Comparison of ENCODE assay signal across 8 cellular contexts in the genomic region with DNA sequence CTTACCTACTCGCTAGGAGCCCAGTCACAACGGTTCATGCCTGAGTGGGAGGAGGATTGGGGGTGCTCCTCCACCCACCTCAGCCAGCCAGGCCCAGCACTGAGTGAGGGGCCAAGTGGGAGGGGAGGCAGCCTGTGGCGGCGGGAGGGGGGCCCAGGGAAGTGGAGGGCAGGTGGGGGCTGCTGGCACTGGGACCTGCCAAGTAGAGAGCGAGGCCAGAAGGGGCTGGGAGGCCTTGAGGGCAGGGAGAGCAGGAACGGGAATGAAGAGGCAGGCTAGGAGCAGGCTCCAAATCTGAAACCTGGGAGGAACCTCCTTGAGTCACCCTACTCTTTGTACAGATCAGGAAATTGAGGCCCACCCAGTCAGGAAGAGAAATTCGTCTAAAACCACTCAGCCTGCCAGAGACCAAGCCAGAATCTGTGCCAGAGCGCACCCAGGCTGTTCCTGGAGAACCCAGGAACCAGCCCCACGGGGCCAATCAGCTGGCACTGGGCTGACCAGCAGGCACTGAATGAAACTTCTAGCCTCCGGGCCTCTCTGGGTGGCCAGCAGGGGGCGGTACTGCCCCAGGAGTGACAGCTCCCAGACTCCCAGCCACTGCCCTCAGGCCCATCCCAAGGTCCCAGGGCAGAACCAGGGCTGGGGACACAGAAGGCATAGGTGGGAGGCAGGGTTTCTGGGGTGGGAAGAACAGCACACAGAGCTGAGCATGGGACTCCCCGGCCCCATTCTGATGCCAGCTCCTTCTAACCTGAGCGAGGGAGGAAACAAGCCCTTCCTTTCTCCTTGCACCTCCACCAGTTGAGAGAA. TPM values are rescaled to one million over a fixed set of nuclear protein-coding genes. Genes with fewer than 3 reads are reported as not detected.
DNase-seq lines count a peak whose midpoint lies in the region; ATAC-seq and TF ChIP-seq lines count a peak whose summit lies in the region.

No MANE protein-coding gene starts in this region.

- no peaks in the 10 kb centered on the region for H3K9me3 ChIP-seq in HEK293 (ENCODE audit: control insufficient read depth, insufficient read depth, low read depth, low read length)

- H3K36me3 ChIP-seq in HEK293 (ENCODE audit: control insufficient read depth in 2 of 2, insufficient read depth in 1 of 2, low read length in 2 of 2), result no peaks in the 10 kb centered on the region

- TF ChIP-seq POLR2A in lower leg skin (IDR thresholded peaks at IDR 0.05), result no peak

- H3K4me1 ChIP-seq in HEK293 (ENCODE audit: control insufficient read depth, insufficient read depth, low read length), result no peaks in the 10 kb centered on the region

- intact Hi-C loops in activated CD4-positive, alpha-beta T cell treated with anti-CD3 and anti-CD28 coated beads, Interleukin-2, amount 10 ng/mL, durations not matched to agents 24 days and 14 days (cut with micrococcal nuclease), result loop anchor here (1.0 kb wide), 1 partner anchor 56 kb away; no protein-coding TSS in a partner anchor
- intact Hi-C loops in lower leg skin (cut with DNase I; ENCODE audit: low total_unique reads), result loop anchor here (10.0 kb wide), 1 partner anchor 53 kb away; the partner anchor contains the start of gene SEMA7A

- WGBS in lower leg skin, 2 donors, result 28 to 34% methylated on average over 12 of the region's 13 CpGs

- POLR2A ChIA-PET in HEK293 (lab: Yijun Ruan, JAX), result interaction anchor here (0.7 to 1.3 kb wide), 3 partner anchors 52 to 233 kb away, joined by 3 to 4 read pairs (median 4); partner anchors contain the start of genes CLK3 and SEMA7A

- no peak for ATAC-seq in HG03139 (IDR thresholded peaks at IDR 0.05; ENCODE audit: unreplicated experiment)

- peaks cover 76% of the 10 kb centered on the region for H3K4me1 Mint-ChIP-seq in activated CD4-positive, alpha-beta T cell treated with anti-CD3 and anti-CD28 coated beads, Interleukin-2, amount 10 ng/mL, durations not matched to agents 24 days and 14 days

- peak overlapping the region; percentile 82 for H3K27ac Mint-ChIP-seq in activated CD4-positive, alpha-beta T cell treated with anti-CD3 and anti-CD28 coated beads, Interleukin-2, amount 10 ng/mL, durations not matched to agents 24 days and 14 days

- DNase-seq in COLO829 (ENCODE audit: low spot score) (peak; percentile 89), NCI-H460 (ENCODE audit: extremely low read depth, low read depth) (peak; percentile 75), dedifferentiated amniotic fluid mesenchymal stem cell (ENCODE audit: extremely low spot score) (peak; percentile 71), lower leg skin (ENCODE audit: low spot score in 2 of 2) (peak; percentile 65 to 97)
- peak; percentile 94 for DNase-seq in activated CD4-positive, alpha-beta T cell treated with anti-CD3 and anti-CD28 coated beads, Interleukin-2, amount 10 ng/mL, durations not matched to agents 24 days and 14 days
- DNase-seq in stimulated activated CD8-positive, alpha-beta memory T cell treated with anti-CD3 and anti-CD28 coated beads, Interleukin-12 subunit alpha, Interleukin-12 subunit beta, amount 100 ng/mL, for 1 hour (ENCODE audit: low read depth), result peak; percentile 67

- H3K4me3 Mint-ChIP-seq in activated CD4-positive, alpha-beta T cell treated with anti-CD3 and anti-CD28 coated beads, Interleukin-2, amount 10 ng/mL, durations not matched to agents 24 days and 14 days, result no peak overlapping the region

- H3K27me3 Mint-ChIP-seq in activated CD4-positive, alpha-beta T cell treated with anti-CD3 and anti-CD28 coated beads, Interleukin-2, amount 10 ng/mL, durations not matched to agents 24 days and 14 days, result no peaks in the 10 kb centered on the region

- H3K9me3 Mint-ChIP-seq in activated CD4-positive, alpha-beta T cell treated with anti-CD3 and anti-CD28 coated beads, Interleukin-2, amount 10 ng/mL, durations not matched to agents 24 days and 14 days, result no peaks in the 10 kb centered on the region

- no peaks in the 10 kb centered on the region for H3K36me3 Mint-ChIP-seq in activated CD4-positive, alpha-beta T cell treated with anti-CD3 and anti-CD28 coated beads, Interleukin-2, amount 10 ng/mL, durations not matched to agents 24 days and 14 days (ENCODE audit: low read depth)

- CTCF ChIA-PET in HEK293 (lab: Yijun Ruan, JAX), result interaction anchor here (0.5 to 25.1 kb wide), 51 partner anchors 8 to 1992 kb away, joined by 3 to 768 read pairs (median 4); partner anchors contain the start of genes ARID3B, SEMA7A and UBL7

- no peak overlapping the region for H3K27ac ChIP-seq in HEK293 (ENCODE audit: extremely low read depth, low read depth, low read length)

- H3K4me3 ChIP-seq in HEK293 (ENCODE audit: low read depth, low read length) (no peak overlapping the region), lower leg skin (ENCODE audit: low read depth, poor library complexity, severe bottlenecking) (no peak overlapping the region)

- peak; percentile 95 for TF ChIP-seq CTCF in HEK293 (tag by site-specific recombination; IDR thresholded peaks at IDR 0.05)
- TF ChIP-seq CTCF in lower leg skin (IDR thresholded peaks at IDR 0.05), result peak in 1 of 3 donors; percentile 91

TF ChIP-seq in HEK293, 187 proteins besides CTCF, POLR2A, EP300 and RAD21 (continues in another document):
- TF ChIP-seq ZNF654 (tag by site-specific recombination; IDR thresholded peaks at IDR 0.05; ENCODE audit: low read depth) (peak; percentile 95), KLF17 (tag by site-specific recombination; IDR thresholded peaks at IDR 0.05) (peak; percentile 63), ZBTB8A (tag by site-specific recombination; IDR thresholded peaks at IDR 0.05) (peak; percentile 37; the same call in 1 of the 2 replicates), ZNF529 (tag by site-specific recombination; IDR thresholded peaks at IDR 0.05; ENCODE audit: insufficient replicate concordance) (no peak), ZNF645 (tag by site-specific recombination; IDR thresholded peaks at IDR 0.05) (no peak), ZSCAN30 (tag by site-specific recombination; IDR thresholded peaks at IDR 0.05) (peak; percentile 84), ZBTB17 (tag by site-specific recombination; IDR thresholded peaks at IDR 0.05) (0 out of 2 replicates have a peak, but pooled peaks have one; percentile 40), GLIS1 (tag by site-specific recombination; IDR thresholded peaks at IDR 0.05) (peak; percentile 40; the same call in 1 of the 2 replicates), ZNF10 (tag by site-specific recombination; IDR thresholded peaks at IDR 0.05) (peak; percentile 49; the same call in 1 of the 2 replicates)
- TF ChIP-seq, protein P1, sequence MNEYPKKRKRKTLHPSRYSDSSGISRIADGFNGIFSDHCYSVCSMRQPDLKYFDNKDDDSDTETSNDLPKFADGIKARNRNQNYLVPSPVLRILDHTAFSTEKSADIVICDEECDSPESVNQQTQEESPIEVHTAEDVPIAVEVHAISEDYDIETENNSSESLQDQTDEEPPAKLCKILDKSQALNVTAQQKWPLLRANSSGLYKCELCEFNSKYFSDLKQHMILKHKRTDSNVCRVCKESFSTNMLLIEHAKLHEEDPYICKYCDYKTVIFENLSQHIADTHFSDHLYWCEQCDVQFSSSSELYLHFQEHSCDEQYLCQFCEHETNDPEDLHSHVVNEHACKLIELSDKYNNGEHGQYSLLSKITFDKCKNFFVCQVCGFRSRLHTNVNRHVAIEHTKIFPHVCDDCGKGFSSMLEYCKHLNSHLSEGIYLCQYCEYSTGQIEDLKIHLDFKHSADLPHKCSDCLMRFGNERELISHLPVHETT (tag by site-specific recombination; IDR thresholded peaks at IDR 0.05), result 0 out of 2 replicates have a peak, but pooled peaks have one; percentile 20
- TF ChIP-seq, protein P2, sequence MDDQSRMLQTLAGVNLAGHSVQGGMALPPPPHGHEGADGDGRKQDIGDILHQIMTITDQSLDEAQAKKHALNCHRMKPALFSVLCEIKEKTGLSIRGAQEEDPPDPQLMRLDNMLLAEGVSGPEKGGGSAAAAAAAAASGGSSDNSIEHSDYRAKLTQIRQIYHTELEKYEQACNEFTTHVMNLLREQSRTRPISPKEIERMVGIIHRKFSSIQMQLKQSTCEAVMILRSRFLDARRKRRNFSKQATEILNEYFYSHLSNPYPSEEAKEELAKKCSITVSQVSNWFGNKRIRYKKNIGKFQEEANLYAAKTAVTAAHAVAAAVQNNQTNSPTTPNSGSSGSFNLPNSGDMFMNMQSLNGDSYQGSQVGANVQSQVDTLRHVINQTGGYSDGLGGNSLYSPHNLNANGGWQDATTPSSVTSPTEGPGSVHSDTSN (CRISPR knock-in tag; IDR thresholded peaks at IDR 0.05), result 0 out of 2 replicates have a peak, but pooled peaks have one; percentile 28

RNA-seq across cellular contexts. Expression of gene CYP11A1, which starts 14.8 kb away (rescaled TPM):
- not detected in 2 replicates for total RNA-seq in NCI-H460 (2014; rRNA removed; shearing (Covaris generic))
- polyA plus RNA-seq in NCI-H460 (2014; cell fraction: nucleus; rRNA removed), result not detected in 2 replicates
- total RNA-seq in activated CD4-positive, alpha-beta T cell treated with anti-CD3 and anti-CD28 coated beads, Interleukin-2, amount 10 ng/mL, durations not matched to agents 24 days and 14 days, result not detected in 2 replicates
- total RNA-seq in lower leg skin, result under 1 TPM in 3 of 4 donors, not detected in 1; 0.34 to 0.75 (median 0.49) TPM

RNA-seq across cellular contexts. Expression of gene SEMA7A, which starts 51.5 kb away (rescaled TPM):
- 0.12 and 0.20 TPM in 2 replicates for total RNA-seq in NCI-H460 (2014; rRNA removed; shearing (Covaris generic))
- 0.53 and 1.5 TPM in 2 replicates for polyA plus RNA-seq in NCI-H460 (2014; cell fraction: nucleus; rRNA removed)
- 88.0 and 89.6 TPM in 2 replicates for total RNA-seq in activated CD4-positive, alpha-beta T cell treated with anti-CD3 and anti-CD28 coated beads, Interleukin-2, amount 10 ng/mL, durations not matched to agents 24 days and 14 days
- 10 to 100 TPM; 16.7 to 30.5 (median 20.5) TPM for total RNA-seq in lower leg skin

Comparison
In these comparisons a context has a peak if more than half of its experiments do, and no peak if none do; other contexts are left out.
1. RNA of gene SEMA7A, which starts 51.5 kb away (total RNA-seq): 88.0 to 89.6 TPM in activated CD4-positive, alpha-beta T cell treated with anti-CD3 and anti-CD28 coated beads, Interleukin-2, amount 10 ng/mL, durations not matched to agents 24 days and 14 days and 16.7 to 30.5 TPM in lower leg skin; 0.12 to 0.20 TPM in NCI-H460; every median in the first group is over 10 times any median in the second.
2. Peak in every context shown above with its lines, with median percentiles within 50 percentile points of each other: DNase-seq.